In genomic region chr9:129102791-129103594, GRCh38 we compare ENCODE assay signal across 8 cellular contexts. TPM values are rescaled to one million over a fixed set of nuclear protein-coding genes. Genes with fewer than 3 reads are reported as not detected.
DNase-seq lines count a peak whose midpoint lies in the region; ATAC-seq and TF ChIP-seq lines count a peak whose summit lies in the region.

No MANE protein-coding gene starts in this region.

- no peaks in the 10 kb centered on the region for H3K9me2 ChIP-seq in OCI-LY1 (ENCODE audit: low read depth, low read length)

- H3K27ac Mint-ChIP-seq in H9, result no peak overlapping the region

- no peak overlapping the region for H2BK120ac ChIP-seq in H9 (ENCODE audit: low read depth, low read length, poor library complexity, severe bottlenecking)

- H3K23me2 ChIP-seq in H9 (ENCODE audit: insufficient read length, low read depth, low read length, poor library complexity, severe bottlenecking), result no peaks in the 10 kb centered on the region

- H3K23ac ChIP-seq in H9 (ENCODE audit: insufficient read length, low read depth, low read length), result no peak overlapping the region

- no peak overlapping the region for H2AK5ac ChIP-seq in H9 (ENCODE audit: insufficient read length, low read length)

- no peak overlapping the region for H3K56ac ChIP-seq in H9 (ENCODE audit: insufficient read length, low read depth, low read length)

- no peaks in the 10 kb centered on the region for H3K9me3 Mint-ChIP-seq in H9

- no peak overlapping the region for H3K18ac ChIP-seq in H9 (ENCODE audit: insufficient read length, low read depth, low read length)

- no peak overlapping the region for H3T11ph ChIP-seq in H9 (ENCODE audit: low read length)

- peaks cover 24% of the 10 kb centered on the region for H3K27me3 Mint-ChIP-seq in H9 (ENCODE audit: low read depth)

- H2BK20ac ChIP-seq in H9 (ENCODE audit: low read depth, low read length, poor library complexity, severe bottlenecking), result no peak overlapping the region

- H2BK15ac ChIP-seq in H9 (ENCODE audit: low read depth, low read length), result no peak overlapping the region

- no peaks in the 10 kb centered on the region for H4K20me1 ChIP-seq in H9 (ENCODE audit: control insufficient read depth, insufficient read depth, insufficient read length)
- H4K20me1 ChIP-seq in OCI-LY1 (ENCODE audit: insufficient read depth, low read length), result no peaks in the 10 kb centered on the region

- H3K4me1 ChIP-seq in H9 (ENCODE audit: insufficient read depth, low read length) (no peaks in the 10 kb centered on the region; the same call in 1 of the 2 replicates), OCI-LY1 (ENCODE audit: insufficient read depth, low read length, severe bottlenecking) (peaks cover 9% of the 10 kb centered on the region), lung (ENCODE audit: control insufficient read depth in 2 of 2, insufficient read depth in 2 of 2, low read length in 2 of 2) (no peaks in the 10 kb centered on the region)

- DNase-seq in COLO668 (lab: John Stamatoyannopoulos, UW; ENCODE audit: unreplicated experiment) (peak; percentile 66), H9 (peak; percentile 85), choroid plexus epithelial cell (ENCODE audit: low read depth) (peak; percentile 67), lung (ENCODE audit: low spot score) (peak; percentile 45), cortex of kidney (lab: John Stamatoyannopoulos, UW) (no peak)

- peak; percentile 76 for TF ChIP-seq CTCF in H9 (conservative IDR thresholded peaks at IDR 0.05)
- TF ChIP-seq CTCF in OCI-LY1 (IDR thresholded peaks at IDR 0.05; ENCODE audit: low read length), result peak; percentile 60
- peak; percentile 73 for TF ChIP-seq CTCF in choroid plexus epithelial cell (conservative IDR thresholded peaks at IDR 0.05; ENCODE audit: low read depth, low read length)
- TF ChIP-seq CTCF in lung (IDR thresholded peaks at IDR 0.05; ENCODE audit: control extremely low read depth, extremely low read depth), result no peak

- H4K5ac ChIP-seq in H9 (ENCODE audit: insufficient read length, low read depth, low read length), result no peak overlapping the region

- H3K9ac ChIP-seq in H9 (ENCODE audit: extremely low read depth, insufficient read length, low read length), result no peak overlapping the region
- no peak overlapping the region for H3K9ac ChIP-seq in OCI-LY1 (ENCODE audit: low read length)

- no peak overlapping the region for H3K4me2 ChIP-seq in H9 (ENCODE audit: insufficient read depth, insufficient read length, low read length)
- H3K4me2 ChIP-seq in OCI-LY1 (ENCODE audit: low read length), result no peak overlapping the region

- no peaks in the 10 kb centered on the region for H3K79me2 ChIP-seq in H9 (ENCODE audit: insufficient read depth, low read length)
- H3K79me2 ChIP-seq in OCI-LY1 (ENCODE audit: insufficient read depth, low read length), result no peaks in the 10 kb centered on the region

- no peak overlapping the region for H3K4me3 ChIP-seq in OCI-LY1 (ENCODE audit: low read depth, low read length, poor library complexity, severe bottlenecking)
- H3K4me3 ChIP-seq in choroid plexus epithelial cell (ENCODE audit: low read depth, low read length), result no peak overlapping the region
- no peak overlapping the region for H3K4me3 ChIP-seq in lung

- H2BK12ac ChIP-seq in H9 (ENCODE audit: insufficient read length, low read depth, low read length), result no peak overlapping the region

- peaks cover 6 to 10% of the 10 kb centered on the region in 2 experiments; a peak in 3 of 4 replicates for H3K4me1 Mint-ChIP-seq in H9

- H4K91ac ChIP-seq in H9 (ENCODE audit: insufficient read length, low read depth, low read length), result no peak overlapping the region

- H3F3A ChIP-seq in OCI-LY1 (ENCODE audit: insufficient read depth, low read length), result no peaks in the 10 kb centered on the region

- no peak overlapping the region for H3K4ac ChIP-seq in H9 (ENCODE audit: low read depth, low read length)

- H2BK5ac ChIP-seq in H9 (ENCODE audit: insufficient read length, low read length), result no peak overlapping the region

- H2AFZ ChIP-seq in H9 (ENCODE audit: low read length) (no peak overlapping the region), OCI-LY1 (ENCODE audit: low read length) (no peak overlapping the region)

- H3K4me3 Mint-ChIP-seq in H9, result no peak overlapping the region

- ATAC-seq in lung (ENCODE audit: insufficient read depth, low FRiP score) (peak; percentile 42), HG02798 (IDR thresholded peaks at IDR 0.05; ENCODE audit: poor library complexity, unreplicated experiment) (no peak), GM18867 (IDR thresholded peaks at IDR 0.05; ENCODE audit: unreplicated experiment) (no peak)

- H3K27ac ChIP-seq in H9 (ENCODE audit: insufficient read length, low read depth, low read length) (no peak overlapping the region), OCI-LY1 (ENCODE audit: low read depth, low read length, poor library complexity, severe bottlenecking) (no peak overlapping the region), lung (ENCODE audit: low read depth in 1 of 2, low read length in 1 of 2) (no peak overlapping the region)

- no peaks in the 10 kb centered on the region for H3K79me1 ChIP-seq in H9 (ENCODE audit: insufficient read depth, low read depth, low read length, poor library complexity, severe bottlenecking)

- H3K36me3 Mint-ChIP-seq in H9 (ENCODE audit: insufficient read depth in 1 of 3, low read depth in 3 of 3), result peaks cover 0 to 9% (median 1%) of the 10 kb centered on the region in 3 experiments; a peak in 3 of 7 replicates

- H3K9me3 ChIP-seq in H9 (ENCODE audit: control insufficient read depth, low read depth, low read length), result no peaks in the 10 kb centered on the region
- no peaks in the 10 kb centered on the region for H3K9me3 ChIP-seq in OCI-LY1 (ENCODE audit: low read length)
- no peaks in the 10 kb centered on the region for H3K9me3 ChIP-seq in lung (ENCODE audit: control insufficient read depth in 2 of 2, insufficient read depth in 1 of 2, low read length in 1 of 2)

- no peaks in the 10 kb centered on the region for H3K36me3 ChIP-seq in OCI-LY1 (ENCODE audit: insufficient read depth, low read length)
- H3K36me3 ChIP-seq in lung (ENCODE audit: control insufficient read depth in 2 of 2, insufficient read depth in 2 of 2, low read length in 2 of 2), result peaks cover 0 to 15% of the 10 kb centered on the region in 2 donors

- H3K14ac ChIP-seq in H9 (ENCODE audit: insufficient read depth, low read length), result no peak overlapping the region

- H3K27me3 ChIP-seq in H9 (ENCODE audit: insufficient read depth, low read length) (no peaks in the 10 kb centered on the region), OCI-LY1 (ENCODE audit: insufficient read depth, low read length) (0 out of 2 replicates have a peak, but pooled peaks cover 5% of the 10 kb centered on the region), lung (ENCODE audit: control insufficient read depth, insufficient read depth) (no peaks in the 10 kb centered on the region)

- no CpG with 5 or more reads among the region's 14 CpGs for WGBS in H9 (ENCODE audit: extremely low coverage, insufficient read length, low lambda C conversion rate)
- 63 to 64% methylated on average over 12 to 14 of the region's 14 CpGs for WGBS in lung, 2 donors

- H4K8ac ChIP-seq in H9 (replicated peaks; ENCODE audit: insufficient read length, low read depth, low read length), result no peak overlapping the region

RNA-seq across cellular contexts. Expression of gene CRAT, which starts 7.6 kb away (rescaled TPM):
- total RNA-seq in H9 (2021), result 15.0 and 15.7 TPM in 2 replicates
- 10 to 100 TPM; 14.5 to 26.0 TPM for total RNA-seq in lung
- polyA plus RNA-seq in lung, result 10 to 100 TPM; 10.4 to 18.6 TPM

RNA-seq across cellular contexts. Expression of gene PTPA, which starts 8.2 kb away (rescaled TPM):
- 140 and 145 TPM in 2 replicates for total RNA-seq in H9 (2021)
- total RNA-seq in lung, result 100 to 1,000 TPM in 1 of 2 donors, 10 to 100 TPM in 1; 62.5 to 145 TPM
- 100 to 1,000 TPM; 103 to 130 TPM for polyA plus RNA-seq in lung

RNA-seq across cellular contexts. Expression of gene DOLPP1, which starts 22.1 kb away (rescaled TPM):
- total RNA-seq in H9 (2021) (42.6 and 43.3 TPM in 2 replicates), lung (10 to 100 TPM in 1 of 2 donors, 1 to 10 TPM in 1; 7.0 to 17.6 TPM)
- polyA plus RNA-seq in lung, result 10 to 100 TPM in 1 of 2 donors, 1 to 10 TPM in 1; 7.8 to 12.2 TPM
